In the genomic region with DNA sequence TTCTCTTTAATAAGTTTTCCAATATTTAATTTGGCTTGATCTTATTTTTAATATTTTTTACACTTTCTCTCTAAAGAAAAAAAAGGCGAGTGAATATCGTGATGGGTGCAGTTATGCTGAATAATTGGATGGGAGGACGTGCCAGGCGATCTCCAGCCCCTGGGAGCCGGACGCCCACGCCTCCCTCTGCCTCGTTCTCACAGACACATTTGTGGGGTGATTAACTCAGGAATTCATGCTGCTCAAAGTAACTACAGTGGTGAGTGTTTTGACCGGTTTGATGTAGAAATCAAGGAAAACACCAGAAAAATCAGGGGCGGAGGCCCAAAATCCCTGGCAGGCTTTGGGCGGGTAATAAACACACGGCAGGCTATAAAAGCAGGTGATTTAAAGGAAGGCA, we compare ENCODE assay signal across 19 cellular contexts.
A peak's percentile ranks its signal among the peaks of the same experiment; 100 is the strongest.
DNase-seq lines count a peak whose midpoint lies in the region; ATAC-seq and TF ChIP-seq lines count a peak whose summit lies in the region.
"Had no signal": no experiment of that assay in that cellular context is flagged by ENCODE, and none has a peak within 500 bp of the region (broad histone marks: within the 10 kb centered on the region; RNA-seq: fewer than 3 reads in every experiment).

No MANE protein-coding gene starts in this region.

- H3K27me3 ChIP-seq in right atrium auricular region (no peaks in the 10 kb centered on the region), heart left ventricle (peaks cover 0 to 11% (median 0%) of the 10 kb centered on the region in 9 donors), left lung (peaks cover 0 to 13% of the 10 kb centered on the region in 2 donors), smooth muscle cell (ENCODE audit: low read depth) (no peaks in the 10 kb centered on the region)
- H3K27me3 ChIP-seq: BLaER1 had no signal

- H3K36me3 ChIP-seq in right atrium auricular region, result no peaks in the 10 kb centered on the region
- no peaks in the 10 kb centered on the region for H3K36me3 ChIP-seq in heart left ventricle
- no peaks in the 10 kb centered on the region for H3K36me3 ChIP-seq in left lung
- H3K36me3 ChIP-seq in smooth muscle cell (ENCODE audit: low read depth), result no peaks in the 10 kb centered on the region
- H3K36me3 ChIP-seq: BLaER1 had no signal

- no peaks in the 10 kb centered on the region for H3F3A ChIP-seq in smooth muscle cell (ENCODE audit: low read depth)

- peak overlapping the region; percentile 18 for H3K4me2 ChIP-seq in smooth muscle cell
- H3K4me2 ChIP-seq: BLaER1 had no signal

- intact Hi-C loops in Right ventricle myocardium inferior (cut with DNase I), result no loop called here
- intact Hi-C loops in heart left ventricle (cut with DNase I), result no loop called here
- intact Hi-C loops in left lung (cut with DNase I), result no loop called here

- 57 to 66% (median 63%) methylated on average over 12 of the region's 12 CpGs for WGBS in heart left ventricle, 4 donors
- 55% methylated on average over 12 of the region's 12 CpGs for WGBS in smooth muscle cell (ENCODE audit: low lambda C conversion rate)

- H3K27ac ChIP-seq in right atrium auricular region (no peak overlapping the region), heart left ventricle (peak overlapping the region in 6 of 12 donors; percentile 1 to 78 (median 28)), left lung (no peak overlapping the region), smooth muscle cell (ENCODE audit: low read depth) (no peak overlapping the region)
- H3K27ac ChIP-seq: BLaER1 had no signal

- H3K4me3 ChIP-seq in right atrium auricular region (no peak overlapping the region), heart left ventricle (no peak overlapping the region), left lung (no peak overlapping the region), smooth muscle cell (no peak overlapping the region)
- H3K4me3 ChIP-seq: BLaER1 had no signal

- H3K4me1 ChIP-seq in right atrium auricular region, result no peaks in the 10 kb centered on the region
- peaks cover 0 to 6% (median 0%) of the 10 kb centered on the region in 12 donors for H3K4me1 ChIP-seq in heart left ventricle
- H3K4me1 ChIP-seq in left lung, result peaks cover 0 to 6% of the 10 kb centered on the region in 2 donors
- H3K4me1 ChIP-seq in smooth muscle cell (ENCODE audit: low read depth), result peaks cover 28% of the 10 kb centered on the region

- no peaks in the 10 kb centered on the region for H3K79me2 ChIP-seq in smooth muscle cell (ENCODE audit: low read depth)

- H3K9ac ChIP-seq in smooth muscle cell (ENCODE audit: low read depth), result no peak overlapping the region
- H3K9ac ChIP-seq: BLaER1 had no signal

- H3K9me3 ChIP-seq in right atrium auricular region, result no peaks in the 10 kb centered on the region
- H3K9me3 ChIP-seq in heart left ventricle, result no peaks in the 10 kb centered on the region
- H3K9me3 ChIP-seq in left lung, result no peaks in the 10 kb centered on the region
- no peaks in the 10 kb centered on the region for H3K9me3 ChIP-seq in smooth muscle cell (replicated peaks; ENCODE audit: low read depth)
- H3K9me3 ChIP-seq: BLaER1 had no signal

- no peaks in the 10 kb centered on the region for H4K20me1 ChIP-seq in smooth muscle cell (ENCODE audit: low read depth)
- H4K20me1 ChIP-seq: BLaER1 had no signal

- DNase-seq in Right ventricle myocardium inferior (ENCODE audit: missing footprints) (no peak), right atrium auricular region (ENCODE audit: low spot score) (no peak), heart left ventricle (peak in 4 of 5 donors; percentile 38 to 65 (median 56)), left lung (no peak), smooth muscle cell (lab: John Stamatoyannopoulos, UW; ENCODE audit: unreplicated experiment) (no peak)
- DNase-seq in stimulated activated CD4-positive, alpha-beta T cell treated with anti-CD3 and anti-CD28 coated beads, Interleukin-1b, Interleukin-23, amount 100 ng/mL, for 48 hours, result no peak
- no peak for DNase-seq in stimulated activated CD4-positive, alpha-beta T cell treated with anti-CD3 and anti-CD28 coated beads, Interleukin-4, amount 100 ng/mL, for 24 hours
- DNase-seq: 8988T; CD8-positive, alpha-beta memory T cell; DMS 273 treated with DMSO at 0.1 percent for 48 hours; HFFc6; KBM-7; NCI-H1092 treated with DMSO at 0.1 percent for 48 hours; NCI-H187; NCI-H2171; NCI-H446 treated with DMSO at 0.1 percent for 48 hours had no signal

- no peak for TF ChIP-seq POLR2A in heart left ventricle (IDR thresholded peaks at IDR 0.05)

- ATAC-seq in Right ventricle myocardium inferior (peak; percentile 49), heart left ventricle (peak in 3 of 4 donors; percentile 52 to 87 (median 69)), left lung (peak; percentile 39), GM18868 (IDR thresholded peaks at IDR 0.05; ENCODE audit: unreplicated experiment) (no peak)
- ATAC-seq: Panc1 had no signal

- no peak overlapping the region for H2AFZ ChIP-seq in smooth muscle cell (ENCODE audit: low read depth)

- TF ChIP-seq CTCF in right atrium auricular region (IDR thresholded peaks at IDR 0.05) (no peak), heart left ventricle (IDR thresholded peaks at IDR 0.05) (no peak), left lung (IDR thresholded peaks at IDR 0.05) (no peak), smooth muscle cell (IDR thresholded peaks at IDR 0.05; ENCODE audit: borderline replicate concordance, insufficient read depth, poor library complexity, severe bottlenecking) (no peak)

Comparison
In these comparisons a context has a peak if more than half of its experiments do, and no peak if none do; other contexts are left out.
1. DNase-seq: peak in heart left ventricle (4 of 5); none in Right ventricle myocardium inferior (single experiment), right atrium auricular region (single experiment), left lung (0 of 2), smooth muscle cell (single experiment), stimulated activated CD4-positive, alpha-beta T cell treated with anti-CD3 and anti-CD28 coated beads, Interleukin-1b, Interleukin-23, amount 100 ng/mL, for 48 hours (single experiment) and stimulated activated CD4-positive, alpha-beta T cell treated with anti-CD3 and anti-CD28 coated beads, Interleukin-4, amount 100 ng/mL, for 24 hours (single experiment).